Comparison of ENCODE assay signal across 9 cellular contexts in the genomic region with DNA sequence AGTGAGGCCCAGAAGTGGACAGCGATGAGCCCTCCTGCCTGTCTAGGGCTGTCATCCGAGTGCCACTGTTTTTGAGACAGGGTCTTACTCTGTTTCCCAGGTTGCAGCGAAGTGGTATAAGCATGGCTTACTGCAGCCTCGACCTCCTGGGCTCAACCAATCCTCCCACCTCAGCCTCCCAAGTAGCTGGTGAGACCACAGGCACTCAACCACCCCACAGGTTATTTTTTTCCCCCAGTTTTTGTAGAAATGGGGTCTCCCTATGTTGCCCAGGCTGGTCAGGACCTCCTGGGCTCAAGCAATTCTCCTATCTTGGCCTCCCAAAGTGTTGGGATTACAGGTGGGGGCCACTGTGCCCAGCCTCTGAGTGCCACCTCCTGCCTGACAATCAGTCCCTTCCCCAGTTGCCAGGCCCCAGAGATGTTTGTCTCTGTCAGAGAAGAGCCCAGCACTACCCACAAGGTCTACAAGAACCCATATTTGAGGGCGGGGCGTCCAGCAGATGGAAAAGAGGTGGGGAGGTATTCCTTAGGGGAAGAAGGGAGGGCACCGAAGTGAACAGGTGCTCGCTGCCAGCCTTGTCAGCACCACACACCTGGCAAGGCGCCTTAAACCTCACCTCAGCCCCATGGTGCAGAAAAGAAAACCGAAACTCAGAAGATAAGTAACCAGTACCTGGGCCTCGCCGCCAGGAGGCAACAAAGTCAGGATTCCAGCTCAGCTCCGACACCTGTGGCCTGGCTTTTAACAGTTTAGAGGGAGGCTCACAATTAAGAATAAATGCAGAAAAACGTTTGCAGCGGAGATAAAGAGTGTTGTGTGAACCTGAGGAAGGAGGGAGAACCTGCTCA.
A peak's percentile ranks its signal among the peaks of the same experiment; 100 is the strongest.
DNase-seq lines count a peak whose midpoint lies in the region; ATAC-seq lines count a peak whose summit lies in the region.
"Had no signal": no experiment of that assay in that cellular context is flagged by ENCODE, and none has a peak within 500 bp of the region (broad histone marks: within the 10 kb centered on the region; RNA-seq: fewer than 3 reads in every experiment).

No MANE protein-coding gene starts in this region.

- H3K4me1 ChIP-seq in mucosa of rectum (ENCODE audit: control insufficient read depth in 2 of 2, insufficient read depth in 2 of 2, low read length in 2 of 2): peaks cover 2 to 4% of the 10 kb centered on the region in 2 donors

- no peaks in the 10 kb centered on the region for H3K36me3 ChIP-seq in mucosa of rectum (ENCODE audit: control insufficient read depth in 2 of 2, insufficient read depth in 2 of 2, low read length in 2 of 2)

- no peak overlapping the region for H3K27ac ChIP-seq in mucosa of rectum (ENCODE audit: low read depth in 2 of 2, low read length in 2 of 2)

- H3K4me3 Mint-ChIP-seq in activated naive CD4-positive, alpha-beta T cell treated with anti-CD3 and anti-CD28 coated beads, Interleukin-2, amount 10 ng/mL, durations not matched to agents 7 days and 5 days: no peak overlapping the region

- CTCF ChIA-PET in activated naive CD4-positive, alpha-beta T cell treated with anti-CD3 and anti-CD28 coated beads, Interleukin-2, amount 10 ng/mL, durations not matched to agents 7 days and 5 days (lab: Charles Lee): interaction anchor here (2.6 kb wide), 1 partner anchor 20 kb away, joined by 8 read pairs; no protein-coding TSS in a partner anchor

- no peaks in the 10 kb centered on the region for H3K9me3 ChIP-seq in mucosa of rectum (ENCODE audit: control insufficient read depth in 2 of 2, low read length in 2 of 2)

- H3K27me3 Mint-ChIP-seq in activated naive CD4-positive, alpha-beta T cell treated with anti-CD3 and anti-CD28 coated beads, Interleukin-2, amount 10 ng/mL, durations not matched to agents 7 days and 5 days: peaks cover 8% of the 10 kb centered on the region

- no peak for ATAC-seq in GM21515 (IDR thresholded peaks at IDR 0.05; ENCODE audit: unreplicated experiment)
- no peak for ATAC-seq in GM18868 (IDR thresholded peaks at IDR 0.05; ENCODE audit: unreplicated experiment)
- ATAC-seq in HG03108 (IDR thresholded peaks at IDR 0.05; ENCODE audit: unreplicated experiment): no peak

- H3K36me3 Mint-ChIP-seq in activated naive CD4-positive, alpha-beta T cell treated with anti-CD3 and anti-CD28 coated beads, Interleukin-2, amount 10 ng/mL, durations not matched to agents 7 days and 5 days: no peaks in the 10 kb centered on the region

- no peaks in the 10 kb centered on the region for H3K27me3 ChIP-seq in mucosa of rectum (ENCODE audit: control insufficient read depth in 2 of 2, insufficient read depth in 2 of 2, low read length in 2 of 2)

- H3K4me3 ChIP-seq in mucosa of rectum (ENCODE audit: low read length in 2 of 2): peak overlapping the region; percentile 47 to 56

- peaks cover 4% of the 10 kb centered on the region for H3K4me1 Mint-ChIP-seq in activated naive CD4-positive, alpha-beta T cell treated with anti-CD3 and anti-CD28 coated beads, Interleukin-2, amount 10 ng/mL, durations not matched to agents 7 days and 5 days

- DNase-seq in Daoy (ENCODE audit: low read depth) (peak; percentile 56), HPDE6-E6E7 (ENCODE audit: extremely low spot score) (peak; percentile 70), HuH-7.5 (ENCODE audit: low spot score) (no peak)
- peak; percentile 42 for DNase-seq in activated naive CD4-positive, alpha-beta T cell treated with anti-CD3 and anti-CD28 coated beads, Interleukin-2, amount 10 ng/mL, durations not matched to agents 7 days and 5 days
- DNase-seq: activated gamma-delta T cell treated with Interleukin-2 at 50 U/mL for 16 hours had no signal

- H3K27ac Mint-ChIP-seq in activated naive CD4-positive, alpha-beta T cell treated with anti-CD3 and anti-CD28 coated beads, Interleukin-2, amount 10 ng/mL, durations not matched to agents 7 days and 5 days: no peak overlapping the region

- H3K9ac ChIP-seq in mucosa of rectum (ENCODE audit: low read depth in 1 of 2, low read length in 2 of 2): peak overlapping the region in 1 of 2 donors; percentile 30

- H3K9me3 Mint-ChIP-seq in activated naive CD4-positive, alpha-beta T cell treated with anti-CD3 and anti-CD28 coated beads, Interleukin-2, amount 10 ng/mL, durations not matched to agents 7 days and 5 days: no peaks in the 10 kb centered on the region
